9 cellular contexts compared by ENCODE assay signal in the genomic region with DNA sequence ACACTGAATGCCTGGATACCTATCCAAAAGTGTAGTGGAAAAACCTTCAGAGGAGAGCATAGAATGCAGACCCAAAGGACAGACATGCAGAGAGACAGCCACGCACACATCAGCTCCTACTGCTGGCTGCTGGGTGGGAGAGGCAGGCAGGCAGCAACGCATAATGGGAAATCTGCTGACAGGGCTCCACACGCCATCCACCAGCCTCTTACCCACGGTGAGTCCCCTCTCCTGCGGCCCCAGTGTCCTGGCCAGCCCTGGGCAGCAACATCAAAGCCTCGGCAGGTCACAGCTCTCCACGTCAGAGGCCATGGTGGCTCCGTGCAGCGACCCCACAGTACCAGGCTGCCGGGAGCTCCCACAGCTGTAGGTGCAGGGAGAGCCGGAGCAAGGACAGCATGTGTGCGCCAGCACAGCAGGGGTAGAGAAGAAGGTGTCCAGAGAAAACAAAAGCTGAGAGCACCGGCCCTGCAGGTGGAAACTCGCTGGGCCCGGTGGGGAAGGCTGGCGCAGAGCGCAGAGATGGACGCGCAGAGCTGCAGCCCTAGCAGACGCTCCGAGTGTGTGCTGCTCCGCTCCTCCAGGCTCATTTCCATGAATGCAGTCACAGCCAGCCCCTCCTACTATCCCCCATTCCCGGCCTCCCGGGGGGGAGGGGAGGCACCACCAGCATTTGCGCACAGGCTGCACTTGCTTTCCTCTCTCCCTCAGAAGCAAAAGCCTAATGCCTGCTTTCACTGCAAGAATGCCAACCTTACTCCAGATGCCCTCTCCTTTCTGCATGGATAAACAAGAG. TPM values are rescaled to one million over a fixed set of nuclear protein-coding genes. Genes with fewer than 3 reads are reported as not detected.
DNase-seq lines count a peak whose midpoint lies in the region; ATAC-seq and TF ChIP-seq lines count a peak whose summit lies in the region.
"Had no signal": no experiment of that assay in that cellular context is flagged by ENCODE, and none has a peak within 500 bp of the region (broad histone marks: within the 10 kb centered on the region; RNA-seq: fewer than 3 reads in every experiment).

No MANE protein-coding gene starts in this region.

- peaks cover 16% of the 10 kb centered on the region for H3F3A ChIP-seq in DOHH2 (ENCODE audit: control insufficient read depth, insufficient read depth)

- CTCF ChIA-PET in naive thymus-derived CD4-positive, alpha-beta T cell (lab: Charles Lee), result interaction anchor here (0.8 kb wide), 1 partner anchor 56 kb away, joined by 7 read pairs; no protein-coding TSS in a partner anchor

- H3K4me3 ChIP-seq in DOHH2 (ENCODE audit: low read length), result peak overlapping the region; percentile 44
- no peak overlapping the region for H3K4me3 ChIP-seq in naive thymus-derived CD4-positive, alpha-beta T cell (ENCODE audit: low read length)

- TF ChIP-seq CTCF in DOHH2 (IDR thresholded peaks at IDR 0.05; ENCODE audit: low read depth, low read length, poor library complexity, severe bottlenecking), result no peak

- H3K4me1 Mint-ChIP-seq in effector memory CD8-positive, alpha-beta T cell (ENCODE audit: low read depth in 2 of 2), result peaks cover 87 to 91% of the 10 kb centered on the region in 2 donors
- H3K4me1 Mint-ChIP-seq in naive thymus-derived CD4-positive, alpha-beta T cell, result peaks cover 88 to 99% (median 94%) of the 10 kb centered on the region in 7 donors

- ATAC-seq in effector memory CD8-positive, alpha-beta T cell (replicated peaks), result no peak
- no peak for ATAC-seq in naive thymus-derived CD4-positive, alpha-beta T cell
- no peak for ATAC-seq in GM18861 (IDR thresholded peaks at IDR 0.05; ENCODE audit: unreplicated experiment)

- H3K79me2 ChIP-seq in DOHH2 (ENCODE audit: control insufficient read depth, low read length), result peaks cover 100% of the 10 kb centered on the region

- peak; percentile 81 for DNase-seq in NCI-H345 (lab: John Stamatoyannopoulos, UW)
- DNase-seq in effector memory CD8-positive, alpha-beta T cell, result no peak
- DNase-seq in naive thymus-derived CD4-positive, alpha-beta T cell, result no peak
- no peak for DNase-seq in kidney glomerular epithelial cell (lab: John Stamatoyannopoulos, UW)
- DNase-seq in activated CD4-positive, alpha-beta T cell treated with anti-CD3 and anti-CD28 coated beads, Interleukin-2, amount 50 U/mL, for 4 hours, result no peak
- no peak for DNase-seq in NCI-H1930 (lab: John Stamatoyannopoulos, UW)

- H3K36me3 Mint-ChIP-seq in effector memory CD8-positive, alpha-beta T cell (ENCODE audit: insufficient read depth), result peaks cover 89% of the 10 kb centered on the region
- peaks cover 0 to 12% (median 4%) of the 10 kb centered on the region in 5 donors for H3K36me3 Mint-ChIP-seq in naive thymus-derived CD4-positive, alpha-beta T cell

- H3K4me2 ChIP-seq in DOHH2 (ENCODE audit: low read length), result peak overlapping the region; percentile 67

- POLR2A ChIA-PET in naive thymus-derived CD4-positive, alpha-beta T cell (lab: Charles Lee), result interaction anchor here (0.6 to 3.1 kb wide), 6 partner anchors 12 to 80 kb away, joined by 3 to 20 read pairs (median 5); no protein-coding TSS in a partner anchor

- H3K4me1 ChIP-seq in DOHH2 (ENCODE audit: control insufficient read depth, low read length), result peaks cover 100% of the 10 kb centered on the region
- peaks cover 95 to 97% of the 10 kb centered on the region in 2 donors for H3K4me1 ChIP-seq in naive thymus-derived CD4-positive, alpha-beta T cell (ENCODE audit: control insufficient read depth in 2 of 2, insufficient read depth in 2 of 2, low read length in 2 of 2)

- peaks cover 55% of the 10 kb centered on the region for H4K20me1 ChIP-seq in DOHH2 (ENCODE audit: control insufficient read depth, insufficient read depth, low read depth, low read length)

- no peaks in the 10 kb centered on the region for H3K9me2 ChIP-seq in DOHH2 (replicated peaks; ENCODE audit: control insufficient read depth, low read length)

- intact Hi-C loops in naive thymus-derived CD4-positive, alpha-beta T cell (cut with micrococcal nuclease), result loop anchor here in 1 of 2 donors (2.0 kb wide), 1 partner anchor 14 kb away; no protein-coding TSS in a partner anchor

- peaks cover 32% of the 10 kb centered on the region for H3K36me3 ChIP-seq in DOHH2 (ENCODE audit: control insufficient read depth, low read length)
- peaks cover 0 to 6% (median 0%) of the 10 kb centered on the region in 3 experiments for H3K36me3 ChIP-seq in naive thymus-derived CD4-positive, alpha-beta T cell (ENCODE audit: control insufficient read depth in 2 of 3, insufficient read depth in 3 of 3, low read length in 3 of 3)

- H3K9me3 Mint-ChIP-seq in effector memory CD8-positive, alpha-beta T cell, result no peaks in the 10 kb centered on the region
- H3K9me3 Mint-ChIP-seq in naive thymus-derived CD4-positive, alpha-beta T cell, result no peaks in the 10 kb centered on the region

- H3K27ac Mint-ChIP-seq in effector memory CD8-positive, alpha-beta T cell, result peak overlapping the region; percentile 91 to 93
- peak overlapping the region; percentile 50 to 96 (median 90) for H3K27ac Mint-ChIP-seq in naive thymus-derived CD4-positive, alpha-beta T cell

- no peaks in the 10 kb centered on the region for H3K9me3 ChIP-seq in DOHH2 (ENCODE audit: control insufficient read depth, insufficient read depth, low read length)
- H3K9me3 ChIP-seq in naive thymus-derived CD4-positive, alpha-beta T cell (ENCODE audit: control insufficient read depth in 2 of 3, low read length in 3 of 3), result no peaks in the 10 kb centered on the region

- no peaks in the 10 kb centered on the region for H3K27me3 Mint-ChIP-seq in effector memory CD8-positive, alpha-beta T cell
- H3K27me3 Mint-ChIP-seq in naive thymus-derived CD4-positive, alpha-beta T cell, result no peaks in the 10 kb centered on the region

- peak overlapping the region; percentile 69 to 80 for H3K4me3 Mint-ChIP-seq in effector memory CD8-positive, alpha-beta T cell
- H3K4me3 Mint-ChIP-seq in naive thymus-derived CD4-positive, alpha-beta T cell, result peak overlapping the region; percentile 33 to 88 (median 78)

- H3K27ac ChIP-seq in DOHH2 (ENCODE audit: low read depth, low read length), result peak overlapping the region; percentile 33
- H3K27ac ChIP-seq in naive thymus-derived CD4-positive, alpha-beta T cell (ENCODE audit: low read depth, low read length), result peak overlapping the region; percentile 50
- H3K27ac ChIP-seq: HL-60 had no signal

- H3K27me3 ChIP-seq in DOHH2 (ENCODE audit: control insufficient read depth, low read length), result no peaks in the 10 kb centered on the region
- H3K27me3 ChIP-seq in naive thymus-derived CD4-positive, alpha-beta T cell (ENCODE audit: control insufficient read depth in 2 of 2, insufficient read depth in 2 of 2, low read length in 2 of 2), result no peaks in the 10 kb centered on the region

RNA-seq across cellular contexts. Expression of a gene that starts 58.9 kb away (rescaled TPM):
- total RNA-seq in naive thymus-derived CD4-positive, alpha-beta T cell, result 100 to 1,000 TPM; 297 to 452 (median 420) TPM
- 100 to 1,000 TPM; 314 to 395 TPM for polyA plus RNA-seq in naive thymus-derived CD4-positive, alpha-beta T cell
